9 cellular contexts compared by ENCODE assay signal in the genomic region with DNA sequence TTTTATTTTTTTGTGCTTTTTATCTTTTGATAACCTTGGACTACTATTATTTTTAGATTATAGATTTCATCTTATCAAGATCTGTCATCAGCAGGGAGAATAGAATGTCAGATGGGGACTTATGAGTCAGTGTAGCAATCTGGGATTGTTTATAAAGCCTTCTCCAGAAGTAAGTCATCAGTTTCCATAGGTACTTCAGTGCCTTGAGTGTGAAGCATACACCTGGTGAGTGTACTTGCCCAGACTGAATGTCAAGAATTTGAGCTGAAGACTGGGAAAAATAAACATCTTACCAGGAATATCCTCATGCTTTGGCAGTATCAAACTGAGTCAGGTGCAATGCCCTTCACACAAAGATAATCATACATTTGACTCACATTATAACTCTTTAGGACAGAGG. TPM values are rescaled to one million over a fixed set of nuclear protein-coding genes. Genes with fewer than 3 reads are reported as not detected.
DNase-seq lines count a peak whose midpoint lies in the region; ATAC-seq and TF ChIP-seq lines count a peak whose summit lies in the region.
"Had no signal": no experiment of that assay in that cellular context is flagged by ENCODE, and none has a peak within 500 bp of the region (broad histone marks: within the 10 kb centered on the region; RNA-seq: fewer than 3 reads in every experiment).

No MANE protein-coding gene starts in this region.

- no peaks in the 10 kb centered on the region for H3K9me3 ChIP-seq in cardiac muscle cell (ENCODE audit: low read depth)
- H3K9me3 ChIP-seq in right cardiac atrium (ENCODE audit: control insufficient read depth, low read length) = no peaks in the 10 kb centered on the region
- no peaks in the 10 kb centered on the region for H3K9me3 ChIP-seq in SU-DHL-6 (ENCODE audit: insufficient read depth, low read length)
- H3K9me3 ChIP-seq in suprapubic skin = no peaks in the 10 kb centered on the region

- no peaks in the 10 kb centered on the region for H3K9me2 ChIP-seq in SU-DHL-6 (replicated peaks; ENCODE audit: insufficient read depth, low read length)

- DNase-seq in cardiac muscle cell (ENCODE audit: low read depth in 1 of 2, low spot score in 1 of 2) (no peak), right cardiac atrium (no peak), immature natural killer cell (no peak), substantia nigra (lab: John Stamatoyannopoulos, UW) (no peak), suprapubic skin (ENCODE audit: low spot score in 2 of 2) (no peak), hypothalamus (lab: John Stamatoyannopoulos, UW) (no peak)
- DNase-seq: left colon had no signal

- H3F3A ChIP-seq in SU-DHL-6 (ENCODE audit: insufficient read depth) = peaks cover 19% of the 10 kb centered on the region

- intact Hi-C loops in right cardiac atrium (cut with DNase I) = no loop called here

- H4K20me1 ChIP-seq in SU-DHL-6 (ENCODE audit: low read depth, low read length) = peaks cover 13% of the 10 kb centered on the region; the same call in 1 of the 2 replicates

- H3K36me3 ChIP-seq in cardiac muscle cell (no peaks in the 10 kb centered on the region), SU-DHL-6 (ENCODE audit: low read length) (peaks cover 3% of the 10 kb centered on the region; the same call in 1 of the 2 replicates), suprapubic skin (no peaks in the 10 kb centered on the region)

- H3K4me2 ChIP-seq in SU-DHL-6 (ENCODE audit: low read depth, low read length, poor library complexity, severe bottlenecking) = peak overlapping the region; percentile 75

- no peaks in the 10 kb centered on the region for H3K36me3 Mint-ChIP-seq in immature natural killer cell

- no peaks in the 10 kb centered on the region for H3K9me3 Mint-ChIP-seq in immature natural killer cell

- H3K4me1 ChIP-seq in cardiac muscle cell (ENCODE audit: low read depth) (peaks cover 51% of the 10 kb centered on the region), right cardiac atrium (ENCODE audit: control insufficient read depth, insufficient read depth, low read length) (peaks cover 4% of the 10 kb centered on the region), suprapubic skin (peaks cover 26% of the 10 kb centered on the region)

- peak overlapping the region; percentile 72 to 91 (median 82) for H3K4me3 Mint-ChIP-seq in immature natural killer cell

- no peak for TF ChIP-seq EP300 in suprapubic skin (IDR thresholded peaks at IDR 0.05)

- H3K27me3 ChIP-seq in cardiac muscle cell (no peaks in the 10 kb centered on the region), right cardiac atrium (ENCODE audit: control insufficient read depth, insufficient read depth) (no peaks in the 10 kb centered on the region), SU-DHL-6 (ENCODE audit: low read length) (0 out of 2 replicates have a peak, but pooled peaks cover 3% of the 10 kb centered on the region), suprapubic skin (no peaks in the 10 kb centered on the region)

- H3K4me3 ChIP-seq in cardiac muscle cell (peak overlapping the region; percentile 56), right cardiac atrium (ENCODE audit: low read length) (no peak overlapping the region), SU-DHL-6 (ENCODE audit: insufficient read depth, low read length, poor library complexity, severe bottlenecking) (no peak overlapping the region), suprapubic skin (no peak overlapping the region)

- peaks cover 14% of the 10 kb centered on the region; the same call in 1 of the 2 replicates for H3K79me2 ChIP-seq in SU-DHL-6 (ENCODE audit: insufficient read depth, low read length)

- H3K27ac Mint-ChIP-seq in immature natural killer cell = peak overlapping the region; percentile 46 to 79 (median 74)

- H3K27ac ChIP-seq in cardiac muscle cell = peak overlapping the region; percentile 98
- no peak overlapping the region for H3K27ac ChIP-seq in right cardiac atrium (ENCODE audit: low read length)
- no peak overlapping the region for H3K27ac ChIP-seq in SU-DHL-6 (ENCODE audit: low read depth, low read length)
- no peak overlapping the region for H3K27ac ChIP-seq in substantia nigra (ENCODE audit: low read depth, low read length, poor library complexity, severe bottlenecking)
- no peak overlapping the region for H3K27ac ChIP-seq in suprapubic skin

- H3K27me3 Mint-ChIP-seq in immature natural killer cell (ENCODE audit: low read depth in 3 of 3) = peaks cover 0 to 9% (median 0%) of the 10 kb centered on the region in 3 donors

- H3K4me1 Mint-ChIP-seq in immature natural killer cell = peaks cover 54 to 69% of the 10 kb centered on the region in 2 donors

- TF ChIP-seq POLR2A in suprapubic skin (IDR thresholded peaks at IDR 0.05) = no peak

- no peak overlapping the region for H2AFZ ChIP-seq in SU-DHL-6 (ENCODE audit: low read depth, low read length, severe bottlenecking)

- ATAC-seq in right cardiac atrium (no peak), HG02763 (IDR thresholded peaks at IDR 0.05; ENCODE audit: unreplicated experiment) (no peak)
- ATAC-seq: left colon had no signal

- H3K9ac ChIP-seq in SU-DHL-6 (ENCODE audit: low read length) = no peak overlapping the region

- TF ChIP-seq CTCF in cardiac muscle cell (IDR thresholded peaks at IDR 0.05; ENCODE audit: low read depth, low read length) = no peak
- no peak for TF ChIP-seq CTCF in SU-DHL-6 (IDR thresholded peaks at IDR 0.05; ENCODE audit: insufficient read depth, low read length, poor library complexity, severe bottlenecking)
- no peak for TF ChIP-seq CTCF in suprapubic skin (IDR thresholded peaks at IDR 0.05)

RNA-seq across cellular contexts. Expression of a gene that starts 2.2 kb away (rescaled TPM):
- total RNA-seq in cardiac muscle cell (24.5 and 38.9 TPM in 2 replicates), right cardiac atrium (10 to 100 TPM; 18.8 to 22.6 (median 21.6) TPM), suprapubic skin (10 to 100 TPM in 3 of 4 donors, 1 to 10 TPM in 1; 9.0 to 15.1 (median 12.6) TPM)
- polyA plus RNA-seq in cardiac muscle cell (36.3 and 62.0 TPM in 2 replicates), right cardiac atrium (18.3 TPM), immature natural killer cell (10 to 100 TPM; 16.1 to 26.7 (median 16.2) TPM)
